In genomic region chr7:50757703-50758390, GRCh38 we compare ENCODE assay signal across 16 cellular contexts. TPM values are rescaled to one million over a fixed set of nuclear protein-coding genes. Genes with fewer than 3 reads are reported as not detected.
DNase-seq lines count a peak whose midpoint lies in the region; TF ChIP-seq lines count a peak whose summit lies in the region.
"Had no signal": no experiment of that assay in that cellular context is flagged by ENCODE, and none has a peak within 500 bp of the region (broad histone marks: within the 10 kb centered on the region; RNA-seq: fewer than 3 reads in every experiment).

No MANE protein-coding gene starts in this region.

- peak overlapping the region; percentile 79 for H3K27ac Mint-ChIP-seq in chondrocyte (ENCODE audit: unreplicated experiment)
- peak overlapping the region; percentile 30 for H3K27ac Mint-ChIP-seq in progenitor cell of endocrine pancreas
- H3K27ac Mint-ChIP-seq: GM23338, H9 had no signal

- POLR2A ChIA-PET in RWPE1 (lab: Yijun Ruan, JAX; ENCODE audit: low non-redundant PET): no interaction called here

- H3K9me3 Mint-ChIP-seq in chondrocyte (ENCODE audit: low read depth): no peaks in the 10 kb centered on the region
- no peaks in the 10 kb centered on the region for H3K9me3 Mint-ChIP-seq in progenitor cell of endocrine pancreas (ENCODE audit: low read depth)
- H3K9me3 Mint-ChIP-seq: GM23338, H9 had no signal

- H3K27me3 Mint-ChIP-seq in chondrocyte (ENCODE audit: low read depth) (no peaks in the 10 kb centered on the region), progenitor cell of endocrine pancreas (no peaks in the 10 kb centered on the region)
- H3K27me3 Mint-ChIP-seq: CD4-positive, alpha-beta memory T cell had no signal

- peaks cover 12 to 46% (median 40%) of the 10 kb centered on the region in 4 donors for H3K4me1 ChIP-seq in liver (ENCODE audit: control insufficient read depth in 4 of 4, insufficient read depth in 4 of 4, low read length in 3 of 4)
- H3K4me1 ChIP-seq in SJCRH30: no peaks in the 10 kb centered on the region

- H3K9me3 ChIP-seq in liver (ENCODE audit: control insufficient read depth in 4 of 4, low read length in 3 of 4) (no peaks in the 10 kb centered on the region), SJCRH30 (replicated peaks) (no peaks in the 10 kb centered on the region)

- no peak overlapping the region for H3K27ac ChIP-seq in liver (ENCODE audit: low read depth in 1 of 2, low read length in 2 of 2)
- no peak overlapping the region for H3K27ac ChIP-seq in RWPE1
- no peak overlapping the region for H3K27ac ChIP-seq in SJCRH30

- TF ChIP-seq RAD21 in liver (IDR thresholded peaks at IDR 0.05): no peak

- peaks cover 27% of the 10 kb centered on the region for H3K4me1 Mint-ChIP-seq in chondrocyte (ENCODE audit: low read depth)
- H3K4me1 Mint-ChIP-seq in progenitor cell of endocrine pancreas (ENCODE audit: low read depth): peaks cover 12% of the 10 kb centered on the region

- DNase-seq in chondrocyte (ENCODE audit: low spot score): no peak
- DNase-seq in progenitor cell of endocrine pancreas (ENCODE audit: low spot score, unreplicated experiment): no peak
- no peak for DNase-seq in NCI-H526 (lab: John Stamatoyannopoulos, UW)
- no peak for DNase-seq in RWPE1 (ENCODE audit: low spot score)
- DNase-seq in SJCRH30: no peak
- DNase-seq: C1 segment of cervical spinal cord; Calu3; CD4-positive, alpha-beta memory T cell; COR-L47; DMS53; DMS79 treated with DMSO at 0.1 percent for 48 hours; GF-D8; H9 had no signal

- TF ChIP-seq CTCF in chondrocyte (IDR thresholded peaks at IDR 0.05): no peak
- TF ChIP-seq CTCF in liver (IDR thresholded peaks at IDR 0.05; ENCODE audit: low read depth, low read length, missing input control): no peak
- no peak for TF ChIP-seq CTCF in progenitor cell of endocrine pancreas (IDR thresholded peaks at IDR 0.05; ENCODE audit: unreplicated experiment)
- TF ChIP-seq CTCF in RWPE1 (conservative IDR thresholded peaks at IDR 0.05; ENCODE audit: low read depth): no peak

- CTCF ChIA-PET in RWPE1 (lab: Yijun Ruan, JAX): no interaction called here

- H3K4me3 ChIP-seq in liver (ENCODE audit: low read depth in 1 of 3, low read length in 3 of 3) (no peak overlapping the region), SJCRH30 (no peak overlapping the region)
- H3K4me3 ChIP-seq: GM23338 had no signal

- H3K36me3 Mint-ChIP-seq in chondrocyte (ENCODE audit: low read depth): no peaks in the 10 kb centered on the region
- peaks cover 5% of the 10 kb centered on the region for H3K36me3 Mint-ChIP-seq in progenitor cell of endocrine pancreas (ENCODE audit: insufficient read depth)

- H3K4me3 Mint-ChIP-seq in chondrocyte (ENCODE audit: unreplicated experiment) (no peak overlapping the region), progenitor cell of endocrine pancreas (ENCODE audit: low read depth) (no peak overlapping the region)
- H3K4me3 Mint-ChIP-seq: CD4-positive, alpha-beta memory T cell; GM23338; H9 had no signal

- H3K27me3 ChIP-seq in liver (ENCODE audit: control insufficient read depth in 4 of 4, insufficient read depth in 4 of 4, low read length in 3 of 4) (no peaks in the 10 kb centered on the region), SJCRH30 (peaks cover 5% of the 10 kb centered on the region)

- WGBS in liver: 49% methylated on average over 10 of the region's 10 CpGs

- H3K9ac ChIP-seq in liver (ENCODE audit: low read depth in 1 of 2, low read length in 2 of 2): no peak overlapping the region

- H3K36me3 ChIP-seq in liver (ENCODE audit: control insufficient read depth in 4 of 4, insufficient read depth in 3 of 4, low read depth in 1 of 4, low read length in 3 of 4): peaks cover 0 to 1% (median 0%) of the 10 kb centered on the region in 4 donors
- no peaks in the 10 kb centered on the region for H3K36me3 ChIP-seq in SJCRH30

TF ChIP-seq in liver, 16 proteins besides CTCF, POLR2A, EP300 and RAD21:
- TF ChIP-seq TAF1 (conservative IDR thresholded peaks at IDR 0.05): no peak
- peak; percentile 33 for TF ChIP-seq HNF4G (IDR thresholded peaks at IDR 0.05)
- peak; percentile 19 to 21 for TF ChIP-seq RXRA (IDR thresholded peaks at IDR 0.05)
- TF ChIP-seq HNF4A (conservative IDR thresholded peaks at IDR 0.05): peak; percentile 43 to 71

RNA-seq across cellular contexts. Expression of gene GRB10, which starts 24.8 kb away (rescaled TPM):
- total RNA-seq in chondrocyte: 31.4 to 73.7 TPM (median 69.9 TPM) in 3 replicates
- total RNA-seq in liver: 10 to 100 TPM; 19.6 to 53.1 TPM
- polyA plus RNA-seq in liver: 10 to 100 TPM; 10.7 to 15.4 TPM
- total RNA-seq in progenitor cell of endocrine pancreas: 58.4 and 62.7 TPM in 2 replicates
- total RNA-seq in SJCRH30 (2014; rRNA removed; shearing (Covaris generic)): 0.58 and 0.95 TPM in 2 replicates
- total RNA-seq: G401 had no signal

Comparison
In these comparisons a context has a peak if more than half of its experiments do, and no peak if none do; other contexts are left out.
1. RNA of gene GRB10, which starts 24.8 kb away (total RNA-seq): 31.4 to 73.7 TPM in chondrocyte, 58.4 to 62.7 TPM in progenitor cell of endocrine pancreas and 19.6 to 53.1 TPM in liver; 0.58 to 0.95 TPM in SJCRH30; every median in the first group is over 10 times any median in the second.